Comparison of ENCODE assay signal across 16 cellular contexts in the genomic region with DNA sequence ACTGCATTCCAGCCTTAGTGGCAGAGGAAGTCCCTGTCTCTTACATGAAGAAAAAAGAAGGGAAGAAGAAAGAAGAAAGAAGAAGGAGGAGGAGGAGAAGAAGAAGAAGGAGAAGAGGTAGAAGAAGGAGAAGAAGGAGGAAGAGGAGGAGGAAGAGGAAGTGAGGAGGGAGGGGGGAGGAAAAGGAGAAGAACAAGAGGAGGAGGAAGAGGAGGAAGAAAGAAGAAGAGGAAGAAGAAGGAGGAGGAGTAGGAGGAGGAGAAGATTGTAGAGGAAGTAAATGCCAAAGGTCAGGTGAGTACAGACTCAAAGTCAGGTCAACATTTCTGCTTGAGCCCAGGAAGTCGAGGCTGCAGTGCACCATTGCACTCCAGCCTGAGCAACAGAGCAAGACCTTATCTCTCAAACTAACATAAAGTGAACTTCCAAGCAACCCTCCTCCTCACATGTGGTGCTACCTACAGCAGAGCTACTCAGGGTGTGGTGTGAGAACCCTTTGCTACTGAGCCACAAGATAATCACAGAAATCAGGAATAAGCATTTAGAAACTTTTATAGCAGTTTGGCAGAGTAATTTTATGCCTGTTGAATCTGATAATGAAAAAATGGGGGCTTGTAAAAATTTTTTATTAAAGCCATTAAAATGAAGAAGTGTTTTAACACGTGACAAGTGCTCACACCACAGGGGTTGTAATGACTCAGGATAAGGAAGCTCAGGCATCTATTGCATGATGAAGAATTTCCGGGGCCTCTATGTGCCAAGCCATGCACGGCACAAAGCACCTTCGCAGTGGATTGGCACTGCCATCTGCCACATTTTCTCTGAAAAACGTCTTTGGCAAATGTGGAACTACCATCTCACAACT.
DNase-seq lines count a peak whose midpoint lies in the region; ATAC-seq and TF ChIP-seq lines count a peak whose summit lies in the region.
"Had no signal": no experiment of that assay in that cellular context is flagged by ENCODE, and none has a peak within 500 bp of the region (broad histone marks: within the 10 kb centered on the region; RNA-seq: fewer than 3 reads in every experiment).

No MANE protein-coding gene starts in this region.

- no peaks in the 10 kb centered on the region for H3K36me3 ChIP-seq in thoracic aorta
- no peaks in the 10 kb centered on the region for H3K36me3 ChIP-seq in CD8-positive, alpha-beta T cell (ENCODE audit: insufficient read depth, low read length)
- H3K36me3 ChIP-seq: right lobe of liver had no signal

- H3K27ac Mint-ChIP-seq in CD8-positive, alpha-beta T cell: no peak overlapping the region
- H3K27ac Mint-ChIP-seq: activated CD4-positive, alpha-beta T cell treated with anti-CD3 and anti-CD28 coated beads, Interleukin-2, amount 10 ng/mL, durations not matched to agents 24 days and 14 days; activated T-helper 2 cell treated with anti-CD3 and anti-CD28 coated beads, Interferon-gamma antibody, Interleukin-2, Interleukin-4, amounts not matched to agents 10 μg/mL and 5 μg/mL and 100 μg/mL, durations not matched to agents 14 hours and 24 hours and 36 hours had no signal

- H3K27me3 ChIP-seq in thoracic aorta (replicated peaks; ENCODE audit: insufficient read depth): no peaks in the 10 kb centered on the region
- no peaks in the 10 kb centered on the region for H3K27me3 ChIP-seq in CD8-positive, alpha-beta T cell (ENCODE audit: insufficient read depth, low read length)
- H3K27me3 ChIP-seq: right lobe of liver had no signal

- H3K4me3 Mint-ChIP-seq in CD8-positive, alpha-beta T cell: no peak overlapping the region
- H3K4me3 Mint-ChIP-seq: activated CD4-positive, alpha-beta T cell treated with anti-CD3 and anti-CD28 coated beads, Interleukin-2, amount 10 ng/mL, durations not matched to agents 24 days and 14 days had no signal

- intact Hi-C loops in CD8-positive, alpha-beta T cell (cut with DNase I, micrococcal nuclease): no loop called here

- no peak for ATAC-seq in thoracic aorta (ENCODE audit: insufficient number of reproducible peaks, low FRiP score, low read depth)
- no peak for ATAC-seq in CD8-positive, alpha-beta T cell
- ATAC-seq: esophagus mucosa, right lobe of liver had no signal

- CTCF ChIA-PET in CD8-positive, alpha-beta T cell (lab: Charles Lee): no interaction called here

- H3K4me1 Mint-ChIP-seq in CD8-positive, alpha-beta T cell (ENCODE audit: low read depth): no peaks in the 10 kb centered on the region
- H3K4me1 Mint-ChIP-seq: activated CD4-positive, alpha-beta T cell treated with anti-CD3 and anti-CD28 coated beads, Interleukin-2, amount 10 ng/mL, durations not matched to agents 24 days and 14 days had no signal

- H3K4me1 ChIP-seq in thoracic aorta (ENCODE audit: control insufficient read depth in 1 of 2, low read depth in 2 of 2): peaks cover 0 to 15% of the 10 kb centered on the region in 2 donors
- H3K4me1 ChIP-seq in CD8-positive, alpha-beta T cell (ENCODE audit: insufficient read depth, low read length): no peaks in the 10 kb centered on the region
- H3K4me1 ChIP-seq: right lobe of liver had no signal

- no peaks in the 10 kb centered on the region for H3K9me3 Mint-ChIP-seq in CD8-positive, alpha-beta T cell

- TF ChIP-seq CTCF in choroid plexus epithelial cell (conservative IDR thresholded peaks at IDR 0.05; ENCODE audit: low read depth, low read length) (no peak), thoracic aorta (IDR thresholded peaks at IDR 0.05) (no peak)
- no peak for TF ChIP-seq CTCF in CD8-positive, alpha-beta T cell (IDR thresholded peaks at IDR 0.05)

- DNase-seq in NCI-H2171 treated with DMSO at 0.1 percent for 48 hours (lab: John Stamatoyannopoulos, UW) (peak; percentile 19), NCI-H2171 (lab: John Stamatoyannopoulos, UW) (no peak), NAMALWA (ENCODE audit: low spot score) (peak; percentile 32), choroid plexus epithelial cell (ENCODE audit: low read depth) (peak; percentile 33), thoracic aorta (ENCODE audit: low spot score) (no peak), NCI-H748 treated with DMSO at 0.1 percent for 48 hours (lab: John Stamatoyannopoulos, UW) (no peak), NCI-H510A treated with DMSO at 0.1 percent for 48 hours (lab: John Stamatoyannopoulos, UW) (no peak)
- DNase-seq in CD8-positive, alpha-beta T cell: no peak
- DNase-seq: activated CD4-positive, alpha-beta T cell treated with anti-CD3 and anti-CD28 coated beads, Interleukin-2, amount 10 ng/mL, durations not matched to agents 24 days and 14 days; EL; NCI-H1048; NCI-H69; right lobe of liver; T-helper 1 cell had no signal

- no peak overlapping the region for H3K27ac ChIP-seq in thoracic aorta
- no peak overlapping the region for H3K27ac ChIP-seq in CD8-positive, alpha-beta T cell (ENCODE audit: low read depth, low read length)
- H3K27ac ChIP-seq: right lobe of liver had no signal

- H3K9me3 ChIP-seq in thoracic aorta: no peaks in the 10 kb centered on the region
- H3K9me3 ChIP-seq in CD8-positive, alpha-beta T cell (ENCODE audit: low read length): no peaks in the 10 kb centered on the region
- H3K9me3 ChIP-seq: right lobe of liver had no signal

- no peaks in the 10 kb centered on the region for H3K27me3 Mint-ChIP-seq in CD8-positive, alpha-beta T cell (ENCODE audit: low read depth)
- H3K27me3 Mint-ChIP-seq: activated CD4-positive, alpha-beta T cell treated with anti-CD3 and anti-CD28 coated beads, Interleukin-2, amount 10 ng/mL, durations not matched to agents 24 days and 14 days had no signal

- H3K36me3 Mint-ChIP-seq in CD8-positive, alpha-beta T cell: no peaks in the 10 kb centered on the region

- H3K4me3 ChIP-seq in choroid plexus epithelial cell (ENCODE audit: low read depth, low read length): no peak overlapping the region
- H3K4me3 ChIP-seq in thoracic aorta: peak overlapping the region; percentile 10
- H3K4me3 ChIP-seq in CD8-positive, alpha-beta T cell (ENCODE audit: low read depth, low read length): no peak overlapping the region
- H3K4me3 ChIP-seq: right lobe of liver had no signal

- POLR2A ChIA-PET in CD8-positive, alpha-beta T cell (lab: Charles Lee): interaction anchor here (0.6 kb wide), 1 partner anchor 600 kb away, joined by 3 read pairs; no protein-coding TSS in a partner anchor

Comparison
In these comparisons a context has a peak if more than half of its experiments do, and no peak if none do; other contexts are left out.
1. DNase-seq: peak in NCI-H2171 treated with DMSO at 0.1 percent for 48 hours (single experiment), NAMALWA (single experiment) and choroid plexus epithelial cell (single experiment); none in NCI-H2171 (single experiment), thoracic aorta (single experiment), CD8-positive, alpha-beta T cell (0 of 7), NCI-H748 treated with DMSO at 0.1 percent for 48 hours (single experiment) and NCI-H510A treated with DMSO at 0.1 percent for 48 hours (single experiment).